8 cellular contexts compared by ENCODE assay signal in genomic region chr3:65732060-65732933, GRCh38.
DNase-seq lines count a peak whose midpoint lies in the region; ATAC-seq and TF ChIP-seq lines count a peak whose summit lies in the region.

No MANE protein-coding gene starts in this region.

- H3K9me3 Mint-ChIP-seq in activated CD8-positive, alpha-beta T cell treated with anti-CD3 and anti-CD28 coated beads for 36 hours: no peaks in the 10 kb centered on the region

- intact Hi-C loops in activated CD8-positive, alpha-beta T cell treated with anti-CD3 and anti-CD28 coated beads for 36 hours (cut with micrococcal nuclease): loop anchor here (5.0 kb wide), 1 partner anchor 1200 kb away; no protein-coding TSS in a partner anchor
- intact Hi-C loops in left cardiac atrium (cut with DNase I): loop anchor here (2.0 to 10.0 kb wide), 3 partner anchors 47 to 293 kb away; no protein-coding TSS in a partner anchor

- no peaks in the 10 kb centered on the region for H3K36me3 Mint-ChIP-seq in activated CD8-positive, alpha-beta T cell treated with anti-CD3 and anti-CD28 coated beads for 36 hours (ENCODE audit: low read depth)

- ATAC-seq in GM18868 (IDR thresholded peaks at IDR 0.05; ENCODE audit: unreplicated experiment): peak; percentile 98
- peak; percentile 86 for ATAC-seq in HG02943 (IDR thresholded peaks at IDR 0.05; ENCODE audit: low read depth, unreplicated experiment)
- peak; percentile 64 for ATAC-seq in activated CD8-positive, alpha-beta T cell treated with anti-CD3 and anti-CD28 coated beads for 36 hours
- peak; percentile 62 to 82 for ATAC-seq in left cardiac atrium

- H3K4me3 Mint-ChIP-seq in activated CD8-positive, alpha-beta T cell treated with anti-CD3 and anti-CD28 coated beads for 36 hours: no peak overlapping the region

- POLR2A ChIA-PET in activated CD8-positive, alpha-beta T cell treated with anti-CD3 and anti-CD28 coated beads for 36 hours (lab: Charles Lee): no interaction called here

- H3K27me3 Mint-ChIP-seq in activated CD8-positive, alpha-beta T cell treated with anti-CD3 and anti-CD28 coated beads for 36 hours: peaks cover 6% of the 10 kb centered on the region

- DNase-seq in COLO668 (lab: John Stamatoyannopoulos, UW; ENCODE audit: unreplicated experiment): peak; percentile 7
- DNase-seq in NCI-H1694 treated with DMSO at 0.1 percent for 48 hours (lab: John Stamatoyannopoulos, UW): peak; percentile 27
- DNase-seq in activated CD8-positive, alpha-beta T cell treated with anti-CD3 and anti-CD28 coated beads for 36 hours: peak; percentile 2
- DNase-seq in left cardiac atrium: no peak
- no peak for DNase-seq in retinal pigment epithelial cell (ENCODE audit: low read depth)
- DNase-seq in stimulated activated CD4-positive, alpha-beta T cell treated with anti-CD3 and anti-CD28 coated beads, Interleukin-2, amount 100 ng/mL, for 24 hours: no peak

- CTCF ChIA-PET in activated CD8-positive, alpha-beta T cell treated with anti-CD3 and anti-CD28 coated beads for 36 hours (lab: Charles Lee): interaction anchor here (0.7 to 1.6 kb wide), 8 partner anchors 19 to 1199 kb away, joined by 3 to 8 read pairs (median 4); no protein-coding TSS in a partner anchor

- H3K27ac Mint-ChIP-seq in activated CD8-positive, alpha-beta T cell treated with anti-CD3 and anti-CD28 coated beads for 36 hours: no peak overlapping the region

- H3K4me1 Mint-ChIP-seq in activated CD8-positive, alpha-beta T cell treated with anti-CD3 and anti-CD28 coated beads for 36 hours (ENCODE audit: low read depth): no peaks in the 10 kb centered on the region

- no peak overlapping the region for H3K4me3 ChIP-seq in retinal pigment epithelial cell (ENCODE audit: low read length)

- TF ChIP-seq CTCF in activated CD8-positive, alpha-beta T cell treated with anti-CD3 and anti-CD28 coated beads for 36 hours (IDR thresholded peaks at IDR 0.05): peak; percentile 72
- peak; percentile 85 for TF ChIP-seq CTCF in retinal pigment epithelial cell (conservative IDR thresholded peaks at IDR 0.05; ENCODE audit: low read depth, low read length)

Comparison
In these comparisons a context has a peak if more than half of its experiments do, and no peak if none do; other contexts are left out.
1. DNase-seq: peak in COLO668 (single experiment), NCI-H1694 treated with DMSO at 0.1 percent for 48 hours (single experiment) and activated CD8-positive, alpha-beta T cell treated with anti-CD3 and anti-CD28 coated beads for 36 hours (single experiment); none in left cardiac atrium (single experiment), retinal pigment epithelial cell (single experiment) and stimulated activated CD4-positive, alpha-beta T cell treated with anti-CD3 and anti-CD28 coated beads, Interleukin-2, amount 100 ng/mL, for 24 hours (0 of 2).
2. Peak in every context shown above with its lines, with median percentiles within 50 percentile points of each other: ATAC-seq.